ENCODE assay signal across 8 cellular contexts in the genomic region with DNA sequence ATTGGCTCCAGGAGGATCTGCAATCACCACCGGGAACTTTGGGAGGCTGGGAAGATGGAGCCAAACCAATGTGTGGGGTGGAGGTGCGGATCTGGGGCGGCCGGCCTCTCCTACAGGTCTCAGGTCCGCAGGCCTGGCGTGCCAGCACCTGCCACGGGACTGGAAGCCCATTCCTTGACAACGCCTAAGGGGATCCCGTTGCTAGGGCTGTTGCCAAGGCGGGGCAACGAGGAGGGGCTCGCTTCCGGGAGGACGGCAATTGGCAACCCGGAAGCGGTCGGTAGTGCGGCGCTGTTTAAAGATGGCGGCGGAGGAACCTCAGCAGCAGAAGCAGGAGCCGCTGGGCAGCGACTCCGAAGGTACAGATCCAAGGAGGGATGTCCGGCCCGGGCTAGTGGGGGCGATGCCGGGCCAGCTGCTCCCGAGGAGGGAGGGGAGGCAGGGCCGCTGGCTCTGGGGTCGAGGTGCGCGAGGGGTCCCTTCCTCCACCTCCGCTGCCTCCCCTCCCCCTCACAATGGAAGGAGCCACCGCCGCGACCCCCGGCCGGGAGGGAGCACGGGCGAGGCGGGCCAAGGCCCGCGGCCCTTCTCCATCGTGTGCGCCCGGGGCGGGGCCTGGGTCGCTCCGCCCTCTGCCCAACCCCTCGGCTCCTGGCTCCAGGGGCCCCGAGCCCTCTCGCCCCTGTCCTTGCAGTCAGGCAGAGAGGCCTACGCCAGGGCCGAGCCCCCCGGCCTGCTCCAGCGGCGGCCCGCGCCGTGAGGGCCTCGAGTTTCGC. TPM values are rescaled to one million over a fixed set of nuclear protein-coding genes. Genes with fewer than 3 reads are reported as not detected.
DNase-seq lines count a peak whose midpoint lies in the region; ATAC-seq and TF ChIP-seq lines count a peak whose summit lies in the region.

A gene with protein sequence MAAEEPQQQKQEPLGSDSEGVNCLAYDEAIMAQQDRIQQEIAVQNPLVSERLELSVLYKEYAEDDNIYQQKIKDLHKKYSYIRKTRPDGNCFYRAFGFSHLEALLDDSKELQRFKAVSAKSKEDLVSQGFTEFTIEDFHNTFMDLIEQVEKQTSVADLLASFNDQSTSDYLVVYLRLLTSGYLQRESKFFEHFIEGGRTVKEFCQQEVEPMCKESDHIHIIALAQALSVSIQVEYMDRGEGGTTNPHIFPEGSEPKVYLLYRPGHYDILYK (plus strand): TSS at position 283 of the 776 bp plus-strand sequence. CDS start 19 bp downstream, at position 302.

- TF ChIP-seq POLR2A in erythroblast (IDR thresholded peaks at IDR 0.05; ENCODE audit: low read length) = peak; percentile 84

- peaks cover 23% of the 10 kb centered on the region for H3F3A ChIP-seq in PC-9 (ENCODE audit: insufficient read depth, low read depth)

- no peaks in the 10 kb centered on the region for H3K9me2 ChIP-seq in PC-9 (ENCODE audit: insufficient read depth)

- H3K4me3 ChIP-seq in PC-9 (peak within 1 kb of the TSS; percentile 72), mucosa of rectum (ENCODE audit: low read length in 2 of 2) (peak within 1 kb of the TSS; percentile 87 to 92)

- CTCF ChIA-PET in PC-9 (lab: Charles Lee) = no interaction called here

- no peak for TF ChIP-seq CTCF in PC-9 (conservative IDR thresholded peaks at IDR 0.05)

- H3K27ac ChIP-seq in PC-9 (peak within 1 kb of the TSS; percentile 51), mucosa of rectum (ENCODE audit: low read depth in 2 of 2, low read length in 2 of 2) (peak within 1 kb of the TSS; percentile 78 to 83)

- H3K4me2 ChIP-seq in PC-9 = peak within 1 kb of the TSS; percentile 89

- POLR2A ChIA-PET in PC-9 (lab: Charles Lee; ENCODE audit: unreplicated experiment) = no interaction called here

- no peak for TF ChIP-seq EP300 in Ishikawa (IDR thresholded peaks at IDR 0.05; ENCODE audit: borderline replicate concordance)

- no peak for TF ChIP-seq RAD21 in Ishikawa (IDR thresholded peaks at IDR 0.05; ENCODE audit: low read depth)

- DNase-seq in D341Med (ENCODE audit: low spot score) (peak; percentile 96), PC-9 (peak; percentile 92 to 98), erythroblast (lab: John Stamatoyannopoulos, UW) (peak; percentile 85 to 89)
- peak; percentile 84 for DNase-seq in activated T-cell treated with anti-CD3 and anti-CD28 coated beads, Interleukin-2, amount 50 U/mL, for 1 hour
- DNase-seq in stimulated activated CD8-positive, alpha-beta memory T cell treated with anti-CD3 and anti-CD28 coated beads, Interleukin-4, amount 100 ng/mL, for 48 hours = peak; percentile 92

- intact Hi-C loops in PC-9 (cut with micrococcal nuclease; ENCODE audit: unreplicated experiment) = no loop called here

- peak within 1 kb of the TSS; percentile 73 to 77 for H3K9ac ChIP-seq in mucosa of rectum (ENCODE audit: low read depth in 1 of 2, low read length in 2 of 2)

- H3K4me1 ChIP-seq in PC-9 (replicated peaks; ENCODE audit: insufficient read depth) = peaks cover 23% of the 10 kb centered on the region
- H3K4me1 ChIP-seq in mucosa of rectum (ENCODE audit: control insufficient read depth in 2 of 2, insufficient read depth in 2 of 2, low read length in 2 of 2) = peaks cover 10 to 19% of the 10 kb centered on the region in 2 donors

- peaks cover 22% of the 10 kb centered on the region; the same call in 1 of the 2 replicates for H3K36me3 ChIP-seq in PC-9 (ENCODE audit: low read depth)
- H3K36me3 ChIP-seq in mucosa of rectum (ENCODE audit: control insufficient read depth in 2 of 2, insufficient read depth in 2 of 2, low read length in 2 of 2) = peaks cover 7 to 13% of the 10 kb centered on the region in 2 donors

- peaks cover 36% of the 10 kb centered on the region for H3K79me2 ChIP-seq in PC-9 (ENCODE audit: low read depth)

- peak; percentile 80 for ATAC-seq in GM21528 (IDR thresholded peaks at IDR 0.05; ENCODE audit: low FRiP score, unreplicated experiment)

- H2AFZ ChIP-seq in PC-9 = peak within 1 kb of the TSS; percentile 78

- H3K9me3 ChIP-seq in PC-9 (ENCODE audit: insufficient read depth, low read depth) (no peaks in the 10 kb centered on the region), mucosa of rectum (ENCODE audit: control insufficient read depth in 2 of 2, low read length in 2 of 2) (no peaks in the 10 kb centered on the region)

- BruUV-seq in PC-9 (replicated peaks; lab: Mats Ljungman, UMichigan) = no TSS peak

- H3K27me3 ChIP-seq in PC-9 (ENCODE audit: insufficient read depth, low read depth) = no peaks in the 10 kb centered on the region
- no peaks in the 10 kb centered on the region for H3K27me3 ChIP-seq in mucosa of rectum (ENCODE audit: control insufficient read depth in 2 of 2, insufficient read depth in 2 of 2, low read length in 2 of 2)

- H4K20me1 ChIP-seq in PC-9 (ENCODE audit: insufficient read depth) = peaks cover 28% of the 10 kb centered on the region

TF ChIP-seq in Ishikawa, 13 proteins besides CTCF, POLR2A, EP300 and RAD21:
- TF ChIP-seq ZBTB7A (IDR thresholded peaks at IDR 0.05; ENCODE audit: low read depth) (0 out of 2 replicates have a peak, but pooled peaks have one; percentile 12), TCF12 (IDR thresholded peaks at IDR 0.05; ENCODE audit: low read depth) (peak; percentile 46; the same call in 1 of the 2 replicates), TAF1 (IDR thresholded peaks at IDR 0.05; ENCODE audit: low read depth) (peak; percentile 97), CEBPB (IDR thresholded peaks at IDR 0.05) (no peak), EGR1 (IDR thresholded peaks at IDR 0.05) (peak; percentile 18; the same call in 1 of the 2 replicates), TEAD4 (IDR thresholded peaks at IDR 0.05) (peak; percentile 44), YY1 (IDR thresholded peaks at IDR 0.05; ENCODE audit: low read depth) (peak; percentile 96)
- TF ChIP-seq, protein P1, sequence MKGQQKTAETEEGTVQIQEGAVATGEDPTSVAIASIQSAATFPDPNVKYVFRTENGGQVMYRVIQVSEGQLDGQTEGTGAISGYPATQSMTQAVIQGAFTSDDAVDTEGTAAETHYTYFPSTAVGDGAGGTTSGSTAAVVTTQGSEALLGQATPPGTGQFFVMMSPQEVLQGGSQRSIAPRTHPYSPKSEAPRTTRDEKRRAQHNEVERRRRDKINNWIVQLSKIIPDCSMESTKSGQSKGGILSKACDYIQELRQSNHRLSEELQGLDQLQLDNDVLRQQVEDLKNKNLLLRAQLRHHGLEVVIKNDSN (IDR thresholded peaks at IDR 0.05) = no peak
- TF ChIP-seq, protein P2, sequence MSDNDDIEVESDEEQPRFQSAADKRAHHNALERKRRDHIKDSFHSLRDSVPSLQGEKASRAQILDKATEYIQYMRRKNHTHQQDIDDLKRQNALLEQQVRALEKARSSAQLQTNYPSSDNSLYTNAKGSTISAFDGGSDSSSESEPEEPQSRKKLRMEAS (IDR thresholded peaks at IDR 0.05) = peak; percentile 62

RNA-seq across cellular contexts. Expression of the gene that starts here (rescaled TPM):
- 105 and 119 TPM in 2 replicates for total RNA-seq in PC-9 (2021)

Comparison
In these comparisons a context has a peak if more than half of its experiments do, and no peak if none do; other contexts are left out.
1. Peak in every context shown above with its lines: DNase-seq, ATAC-seq, H3K4me3 ChIP-seq and H3K27ac ChIP-seq.